1 cellular context compared by ENCODE assay signal in the genomic region with DNA sequence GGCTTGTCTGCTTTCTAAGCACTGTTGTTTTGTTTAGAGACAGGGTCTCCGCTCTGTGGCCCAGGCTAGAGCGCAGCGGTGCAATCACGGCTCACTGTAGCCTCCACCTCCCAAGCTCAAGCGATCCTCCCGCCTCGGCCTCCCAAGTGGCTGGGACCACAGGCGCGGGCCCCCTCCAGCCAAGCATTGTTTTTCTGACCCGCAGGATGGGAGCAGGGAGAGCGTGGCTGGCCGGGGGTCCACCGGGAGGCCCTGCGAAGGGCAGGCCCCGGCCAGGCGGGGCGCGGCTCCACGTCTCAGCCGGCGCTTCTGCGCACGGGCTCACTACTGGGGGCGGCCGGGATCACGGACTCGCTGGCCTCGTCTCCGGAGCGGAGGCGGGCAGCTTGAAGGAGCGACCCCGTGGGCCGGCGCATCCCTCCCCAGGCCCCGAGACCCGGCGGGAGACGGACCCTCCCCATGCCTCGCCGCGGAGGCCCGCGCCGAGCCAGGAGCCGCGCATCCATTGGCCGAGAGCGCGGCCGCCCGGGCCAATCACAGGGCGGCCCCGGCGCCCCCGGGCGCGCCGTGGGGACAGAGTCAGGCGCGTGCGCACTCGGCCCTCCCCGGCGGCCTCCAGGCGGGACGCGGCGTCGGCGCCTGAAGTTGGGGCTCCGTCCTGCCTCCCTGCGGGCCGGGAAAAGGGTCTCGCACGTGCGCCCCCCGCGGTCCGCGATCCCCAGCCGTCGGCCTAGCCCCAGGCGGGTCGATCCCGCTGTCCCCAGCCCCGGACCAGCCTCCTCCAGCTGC.
TF ChIP-seq lines count a peak whose summit lies in the region.

No MANE protein-coding gene starts in this region.

TF ChIP-seq in HepG2, 621 proteins besides CTCF, POLR2A, EP300 and RAD21 (continued from another document and continues in another):
- TF ChIP-seq ATF7 (IDR thresholded peaks at IDR 0.05) (no peak), ATF7 (CRISPR knock-in tag; IDR thresholded peaks at IDR 0.05) (peak; percentile 43; the same call in 1 of the 2 replicates), ZNF383 (CRISPR knock-in tag; IDR thresholded peaks at IDR 0.05; ENCODE audit: borderline replicate concordance) (no peak), NFIC (IDR thresholded peaks at IDR 0.05; ENCODE audit: low read length) (no peak), SNAPC2 (CRISPR knock-in tag; IDR thresholded peaks at IDR 0.05) (peak; percentile 66; the same call in 1 of the 2 replicates), ZMYM2 (CRISPR knock-in tag; IDR thresholded peaks at IDR 0.05) (peak; percentile 36; the same call in 1 of the 2 replicates), GABPA (IDR thresholded peaks at IDR 0.05; ENCODE audit: low read depth, low read length) (no peak), GABPA (CRISPR knock-in tag; IDR thresholded peaks at IDR 0.05; ENCODE audit: low read depth) (no peak), AGO2 (optimal IDR thresholded peaks at IDR 0.05; ENCODE audit: low read depth, low read length) (no peak), MTF2 (CRISPR knock-in tag; IDR thresholded peaks at IDR 0.05; ENCODE audit: borderline replicate concordance) (peak; percentile 43; the same call in 1 of the 2 replicates), ZIK1 (CRISPR knock-in tag; IDR thresholded peaks at IDR 0.05; ENCODE audit: borderline replicate concordance, low read depth) (peak; percentile 49; the same call in 1 of the 2 replicates), KAT8 (CRISPR knock-in tag; IDR thresholded peaks at IDR 0.05) (peak; percentile 69; the same call in 1 of the 2 replicates), ETV6 (CRISPR knock-in tag; conservative IDR thresholded peaks at IDR 0.05) (0 out of 2 replicates have a peak, but pooled peaks have one; percentile 17), ZNF431 (CRISPR knock-in tag; IDR thresholded peaks at IDR 0.05; ENCODE audit: borderline replicate concordance, low read depth) (0 out of 2 replicates have a peak, but pooled peaks have one; percentile 24), MXD4 (CRISPR knock-in tag; IDR thresholded peaks at IDR 0.05) (peak; percentile 85), ZNF83 (CRISPR knock-in tag; IDR thresholded peaks at IDR 0.05; ENCODE audit: borderline replicate concordance) (no peak), SOX13 (IDR thresholded peaks at IDR 0.05) (no peak), SOX13 (CRISPR knock-in tag; conservative IDR thresholded peaks at IDR 0.05 in 1 of 2, IDR thresholded peaks at IDR 0.05 in 1 of 2) (no peak), CHD4 (IDR thresholded peaks at IDR 0.05; ENCODE audit: borderline replicate concordance, low read length) (no peak), ADNP (CRISPR knock-in tag; IDR thresholded peaks at IDR 0.05) (no peak), ZNF550 (CRISPR knock-in tag; IDR thresholded peaks at IDR 0.05; ENCODE audit: borderline replicate concordance) (no peak), CBX5 (CRISPR knock-in tag; IDR thresholded peaks at IDR 0.05; ENCODE audit: borderline replicate concordance) (no peak), SMAD1 (CRISPR knock-in tag; IDR thresholded peaks at IDR 0.05; ENCODE audit: borderline replicate concordance, low read depth) (peak; percentile 62; the same call in 1 of the 2 replicates)
- TF ChIP-seq, protein P1, sequence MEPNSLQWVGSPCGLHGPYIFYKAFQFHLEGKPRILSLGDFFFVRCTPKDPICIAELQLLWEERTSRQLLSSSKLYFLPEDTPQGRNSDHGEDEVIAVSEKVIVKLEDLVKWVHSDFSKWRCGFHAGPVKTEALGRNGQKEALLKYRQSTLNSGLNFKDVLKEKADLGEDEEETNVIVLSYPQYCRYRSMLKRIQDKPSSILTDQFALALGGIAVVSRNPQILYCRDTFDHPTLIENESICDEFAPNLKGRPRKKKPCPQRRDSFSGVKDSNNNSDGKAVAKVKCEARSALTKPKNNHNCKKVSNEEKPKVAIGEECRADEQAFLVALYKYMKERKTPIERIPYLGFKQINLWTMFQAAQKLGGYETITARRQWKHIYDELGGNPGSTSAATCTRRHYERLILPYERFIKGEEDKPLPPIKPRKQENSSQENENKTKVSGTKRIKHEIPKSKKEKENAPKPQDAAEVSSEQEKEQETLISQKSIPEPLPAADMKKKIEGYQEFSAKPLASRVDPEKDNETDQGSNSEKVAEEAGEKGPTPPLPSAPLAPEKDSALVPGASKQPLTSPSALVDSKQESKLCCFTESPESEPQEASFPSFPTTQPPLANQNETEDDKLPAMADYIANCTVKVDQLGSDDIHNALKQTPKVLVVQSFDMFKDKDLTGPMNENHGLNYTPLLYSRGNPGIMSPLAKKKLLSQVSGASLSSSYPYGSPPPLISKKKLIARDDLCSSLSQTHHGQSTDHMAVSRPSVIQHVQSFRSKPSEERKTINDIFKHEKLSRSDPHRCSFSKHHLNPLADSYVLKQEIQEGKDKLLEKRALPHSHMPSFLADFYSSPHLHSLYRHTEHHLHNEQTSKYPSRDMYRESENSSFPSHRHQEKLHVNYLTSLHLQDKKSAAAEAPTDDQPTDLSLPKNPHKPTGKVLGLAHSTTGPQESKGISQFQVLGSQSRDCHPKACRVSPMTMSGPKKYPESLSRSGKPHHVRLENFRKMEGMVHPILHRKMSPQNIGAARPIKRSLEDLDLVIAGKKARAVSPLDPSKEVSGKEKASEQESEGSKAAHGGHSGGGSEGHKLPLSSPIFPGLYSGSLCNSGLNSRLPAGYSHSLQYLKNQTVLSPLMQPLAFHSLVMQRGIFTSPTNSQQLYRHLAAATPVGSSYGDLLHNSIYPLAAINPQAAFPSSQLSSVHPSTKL (CRISPR knock-in tag; IDR thresholded peaks at IDR 0.05) = no peak
- TF ChIP-seq, protein P2, sequence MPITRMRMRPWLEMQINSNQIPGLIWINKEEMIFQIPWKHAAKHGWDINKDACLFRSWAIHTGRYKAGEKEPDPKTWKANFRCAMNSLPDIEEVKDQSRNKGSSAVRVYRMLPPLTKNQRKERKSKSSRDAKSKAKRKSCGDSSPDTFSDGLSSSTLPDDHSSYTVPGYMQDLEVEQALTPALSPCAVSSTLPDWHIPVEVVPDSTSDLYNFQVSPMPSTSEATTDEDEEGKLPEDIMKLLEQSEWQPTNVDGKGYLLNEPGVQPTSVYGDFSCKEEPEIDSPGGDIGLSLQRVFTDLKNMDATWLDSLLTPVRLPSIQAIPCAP (CRISPR knock-in tag; IDR thresholded peaks at IDR 0.05; ENCODE audit: low read depth) = no peak
- TF ChIP-seq, protein P3, sequence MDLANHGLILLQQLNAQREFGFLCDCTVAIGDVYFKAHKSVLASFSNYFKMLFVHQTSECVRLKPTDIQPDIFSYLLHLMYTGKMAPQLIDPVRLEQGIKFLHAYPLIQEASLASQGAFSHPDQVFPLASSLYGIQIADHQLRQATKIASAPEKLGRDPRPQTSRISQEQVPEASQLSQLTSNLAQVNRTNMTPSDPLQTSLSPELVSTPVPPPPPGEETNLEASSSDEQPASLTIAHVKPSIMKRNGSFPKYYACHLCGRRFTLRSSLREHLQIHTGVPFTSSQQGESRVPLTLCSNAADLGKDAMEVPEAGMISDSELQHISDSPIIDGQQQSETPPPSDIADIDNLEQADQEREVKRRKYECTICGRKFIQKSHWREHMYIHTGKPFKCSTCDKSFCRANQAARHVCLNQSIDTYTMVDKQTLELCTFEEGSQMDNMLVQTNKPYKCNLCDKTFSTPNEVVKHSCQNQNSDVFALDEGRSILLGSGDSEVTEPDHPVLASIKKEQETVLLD (CRISPR knock-in tag; IDR thresholded peaks at IDR 0.05; ENCODE audit: low read depth) = peak; percentile 17; the same call in 1 of the 2 replicates
- TF ChIP-seq, protein P4, sequence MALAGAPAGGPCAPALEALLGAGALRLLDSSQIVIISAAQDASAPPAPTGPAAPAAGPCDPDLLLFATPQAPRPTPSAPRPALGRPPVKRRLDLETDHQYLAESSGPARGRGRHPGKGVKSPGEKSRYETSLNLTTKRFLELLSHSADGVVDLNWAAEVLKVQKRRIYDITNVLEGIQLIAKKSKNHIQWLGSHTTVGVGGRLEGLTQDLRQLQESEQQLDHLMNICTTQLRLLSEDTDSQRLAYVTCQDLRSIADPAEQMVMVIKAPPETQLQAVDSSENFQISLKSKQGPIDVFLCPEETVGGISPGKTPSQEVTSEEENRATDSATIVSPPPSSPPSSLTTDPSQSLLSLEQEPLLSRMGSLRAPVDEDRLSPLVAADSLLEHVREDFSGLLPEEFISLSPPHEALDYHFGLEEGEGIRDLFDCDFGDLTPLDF (CRISPR knock-in tag; IDR thresholded peaks at IDR 0.05) = peak; percentile 64; the same call in 1 of the 2 replicates
- TF ChIP-seq, protein P5, sequence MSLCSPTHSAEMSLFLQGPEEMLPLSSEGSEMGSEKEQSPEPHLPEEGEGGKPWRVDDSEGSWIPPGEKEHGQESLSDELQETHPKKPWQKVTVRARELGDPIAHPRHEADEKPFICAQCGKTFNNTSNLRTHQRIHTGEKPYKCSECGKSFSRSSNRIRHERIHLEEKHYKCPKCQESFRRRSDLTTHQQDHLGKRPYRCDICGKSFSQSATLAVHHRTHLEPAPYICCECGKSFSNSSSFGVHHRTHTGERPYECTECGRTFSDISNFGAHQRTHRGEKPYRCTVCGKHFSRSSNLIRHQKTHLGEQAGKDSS (CRISPR knock-in tag; IDR thresholded peaks at IDR 0.05; ENCODE audit: borderline replicate concordance, low read depth) = 0 out of 2 replicates have a peak, but pooled peaks have one; percentile 76
- TF ChIP-seq, protein P6, sequence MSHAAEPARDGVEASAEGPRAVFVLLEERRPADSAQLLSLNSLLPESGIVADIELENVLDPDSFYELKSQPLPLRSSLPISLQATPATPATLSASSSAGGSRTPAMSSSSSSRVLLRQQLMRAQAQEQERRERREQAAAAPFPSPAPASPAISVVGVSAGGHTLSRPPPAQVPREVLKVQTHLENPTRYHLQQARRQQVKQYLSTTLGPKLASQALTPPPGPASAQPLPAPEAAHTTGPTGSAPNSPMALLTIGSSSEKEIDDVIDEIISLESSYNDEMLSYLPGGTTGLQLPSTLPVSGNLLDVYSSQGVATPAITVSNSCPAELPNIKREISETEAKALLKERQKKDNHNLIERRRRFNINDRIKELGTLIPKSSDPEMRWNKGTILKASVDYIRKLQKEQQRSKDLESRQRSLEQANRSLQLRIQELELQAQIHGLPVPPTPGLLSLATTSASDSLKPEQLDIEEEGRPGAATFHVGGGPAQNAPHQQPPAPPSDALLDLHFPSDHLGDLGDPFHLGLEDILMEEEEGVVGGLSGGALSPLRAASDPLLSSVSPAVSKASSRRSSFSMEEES (CRISPR knock-in tag; IDR thresholded peaks at IDR 0.05) = peak; percentile 30; the same call in 1 of the 2 replicates
- TF ChIP-seq, protein P7, sequence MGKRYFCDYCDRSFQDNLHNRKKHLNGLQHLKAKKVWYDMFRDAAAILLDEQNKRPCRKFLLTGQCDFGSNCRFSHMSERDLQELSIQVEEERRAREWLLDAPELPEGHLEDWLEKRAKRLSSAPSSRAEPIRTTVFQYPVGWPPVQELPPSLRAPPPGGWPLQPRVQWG (CRISPR knock-in tag; IDR thresholded peaks at IDR 0.05; ENCODE audit: borderline replicate concordance, low read depth) = no peak
- TF ChIP-seq, protein P8, sequence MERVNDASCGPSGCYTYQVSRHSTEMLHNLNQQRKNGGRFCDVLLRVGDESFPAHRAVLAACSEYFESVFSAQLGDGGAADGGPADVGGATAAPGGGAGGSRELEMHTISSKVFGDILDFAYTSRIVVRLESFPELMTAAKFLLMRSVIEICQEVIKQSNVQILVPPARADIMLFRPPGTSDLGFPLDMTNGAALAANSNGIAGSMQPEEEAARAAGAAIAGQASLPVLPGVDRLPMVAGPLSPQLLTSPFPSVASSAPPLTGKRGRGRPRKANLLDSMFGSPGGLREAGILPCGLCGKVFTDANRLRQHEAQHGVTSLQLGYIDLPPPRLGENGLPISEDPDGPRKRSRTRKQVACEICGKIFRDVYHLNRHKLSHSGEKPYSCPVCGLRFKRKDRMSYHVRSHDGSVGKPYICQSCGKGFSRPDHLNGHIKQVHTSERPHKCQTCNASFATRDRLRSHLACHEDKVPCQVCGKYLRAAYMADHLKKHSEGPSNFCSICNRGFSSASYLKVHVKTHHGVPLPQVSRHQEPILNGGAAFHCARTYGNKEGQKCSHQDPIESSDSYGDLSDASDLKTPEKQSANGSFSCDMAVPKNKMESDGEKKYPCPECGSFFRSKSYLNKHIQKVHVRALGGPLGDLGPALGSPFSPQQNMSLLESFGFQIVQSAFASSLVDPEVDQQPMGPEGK (CRISPR knock-in tag; IDR thresholded peaks at IDR 0.05) = peak; percentile 37; the same call in 1 of the 2 replicates
- TF ChIP-seq, protein P9, sequence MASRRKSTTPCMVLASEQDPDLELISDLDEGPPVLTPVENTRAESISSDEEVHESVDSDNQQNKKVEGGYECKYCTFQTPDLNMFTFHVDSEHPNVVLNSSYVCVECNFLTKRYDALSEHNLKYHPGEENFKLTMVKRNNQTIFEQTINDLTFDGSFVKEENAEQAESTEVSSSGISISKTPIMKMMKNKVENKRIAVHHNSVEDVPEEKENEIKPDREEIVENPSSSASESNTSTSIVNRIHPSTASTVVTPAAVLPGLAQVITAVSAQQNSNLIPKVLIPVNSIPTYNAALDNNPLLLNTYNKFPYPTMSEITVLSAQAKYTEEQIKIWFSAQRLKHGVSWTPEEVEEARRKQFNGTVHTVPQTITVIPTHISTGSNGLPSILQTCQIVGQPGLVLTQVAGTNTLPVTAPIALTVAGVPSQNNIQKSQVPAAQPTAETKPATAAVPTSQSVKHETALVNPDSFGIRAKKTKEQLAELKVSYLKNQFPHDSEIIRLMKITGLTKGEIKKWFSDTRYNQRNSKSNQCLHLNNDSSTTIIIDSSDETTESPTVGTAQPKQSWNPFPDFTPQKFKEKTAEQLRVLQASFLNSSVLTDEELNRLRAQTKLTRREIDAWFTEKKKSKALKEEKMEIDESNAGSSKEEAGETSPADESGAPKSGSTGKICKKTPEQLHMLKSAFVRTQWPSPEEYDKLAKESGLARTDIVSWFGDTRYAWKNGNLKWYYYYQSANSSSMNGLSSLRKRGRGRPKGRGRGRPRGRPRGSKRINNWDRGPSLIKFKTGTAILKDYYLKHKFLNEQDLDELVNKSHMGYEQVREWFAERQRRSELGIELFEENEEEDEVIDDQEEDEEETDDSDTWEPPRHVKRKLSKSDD (CRISPR knock-in tag; IDR thresholded peaks at IDR 0.05; ENCODE audit: low read depth) = peak; percentile 33; the same call in 1 of the 2 replicates
- TF ChIP-seq, protein P10, sequence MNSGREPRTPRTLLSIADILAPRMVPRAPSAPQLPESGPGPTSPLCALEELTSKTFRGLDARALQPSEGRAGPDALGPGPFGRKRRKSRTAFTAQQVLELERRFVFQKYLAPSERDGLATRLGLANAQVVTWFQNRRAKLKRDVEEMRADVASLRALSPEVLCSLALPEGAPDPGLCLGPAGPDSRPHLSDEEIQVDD (CRISPR knock-in tag; IDR thresholded peaks at IDR 0.05; ENCODE audit: borderline replicate concordance) = peak; percentile 63; the same call in 1 of the 2 replicates
